In genomic region chr19:39502640-39503417, GRCh38 we compare ENCODE assay signal across 8 cellular contexts. TPM values are rescaled to one million over a fixed set of nuclear protein-coding genes. Genes with fewer than 3 reads are reported as not detected.
DNase-seq lines count a peak whose midpoint lies in the region; ATAC-seq and TF ChIP-seq lines count a peak whose summit lies in the region.

No MANE protein-coding gene starts in this region.

- CTCF ChIA-PET in SK-N-SH (lab: Yijun Ruan, JAX), result interaction anchor here (0.6 to 2.0 kb wide), 11 partner anchors 9 to 89 kb away, joined by 3 to 7 read pairs (median 4); partner anchors contain the start of genes EID2B and SELENOV

- H3K9me2 ChIP-seq in SK-N-SH, result no peaks in the 10 kb centered on the region

- no peaks in the 10 kb centered on the region for H4K20me1 ChIP-seq in SK-N-SH (ENCODE audit: insufficient read depth)

- peak; percentile 63 for TF ChIP-seq CTCF in SK-N-SH (IDR thresholded peaks at IDR 0.05)
- peak; percentile 57 for TF ChIP-seq CTCF in cardiac muscle cell (IDR thresholded peaks at IDR 0.05; ENCODE audit: low read depth, low read length)
- peak in 10 of 11 experiments; percentile 9 to 94 (median 86) for TF ChIP-seq CTCF in spleen (IDR thresholded peaks at IDR 0.05 in 8 of 11, conservative IDR thresholded peaks at IDR 0.05 in 3 of 11)

- H3K4me1 ChIP-seq in HAP-1 (peaks cover 10% of the 10 kb centered on the region), SK-N-SH (ENCODE audit: control insufficient read depth in 1 of 2, insufficient read depth in 2 of 2, low read depth in 1 of 2, low read length in 1 of 2) (peaks cover 0 to 10% of the 10 kb centered on the region in 2 experiments; a peak in 1 of 4 replicates), cardiac muscle cell (ENCODE audit: low read depth) (no peaks in the 10 kb centered on the region), spleen (peaks cover 12 to 42% (median 36%) of the 10 kb centered on the region in 6 donors)

- no peaks in the 10 kb centered on the region for H3K79me2 ChIP-seq in SK-N-SH (ENCODE audit: insufficient read depth)

- H3K36me3 ChIP-seq in HAP-1 (replicated peaks) (no peaks in the 10 kb centered on the region), SK-N-SH (replicated peaks in 1 of 2; ENCODE audit: control insufficient read depth in 1 of 2, insufficient read depth in 2 of 2, low read length in 1 of 2) (no peaks in the 10 kb centered on the region), cardiac muscle cell (no peaks in the 10 kb centered on the region), spleen (no peaks in the 10 kb centered on the region)

- peak; percentile 79 for DNase-seq in HAP-1 (ENCODE audit: low spot score in 2 of 2)
- DNase-seq in SK-N-SH, result peak; percentile 91
- DNase-seq in activated naive CD4-positive, alpha-beta T cell (lab: John Stamatoyannopoulos, UW), result peak; percentile 30 to 74 (median 54)
- peak; percentile 82 to 85 for DNase-seq in cardiac muscle cell (ENCODE audit: low read depth in 1 of 2, low spot score in 1 of 2)
- DNase-seq in spleen, result peak; percentile 91
- no peak for DNase-seq in DMS153 (lab: John Stamatoyannopoulos, UW)
- DNase-seq in NCI-H1930 (lab: John Stamatoyannopoulos, UW), result no peak

- no peak overlapping the region for H3K9ac ChIP-seq in SK-N-SH

- no peaks in the 10 kb centered on the region; the same call in none of the 2 replicates for H3K9me3 ChIP-seq in HAP-1
- H3K9me3 ChIP-seq in SK-N-SH, result no peaks in the 10 kb centered on the region
- H3K9me3 ChIP-seq in cardiac muscle cell (ENCODE audit: low read depth), result no peaks in the 10 kb centered on the region
- no peaks in the 10 kb centered on the region for H3K9me3 ChIP-seq in spleen

- no peaks in the 10 kb centered on the region for H3K27me3 ChIP-seq in HAP-1 (ENCODE audit: low read depth)
- no peaks in the 10 kb centered on the region; the same call in 1 of the 2 replicates for H3K27me3 ChIP-seq in SK-N-SH (ENCODE audit: insufficient read depth)
- peaks cover 25% of the 10 kb centered on the region for H3K27me3 ChIP-seq in cardiac muscle cell
- peaks cover 3 to 100% (median 71%) of the 10 kb centered on the region in 7 donors for H3K27me3 ChIP-seq in spleen (replicated peaks in 1 of 7)

- TF ChIP-seq RAD21 in SK-N-SH (IDR thresholded peaks at IDR 0.05; ENCODE audit: low read length), result no peak

- intact Hi-C loops in spleen (cut with DNase I; ENCODE audit: low total_unique reads), result no loop called here

- peak overlapping the region; percentile 6; the same call in 1 of the 2 replicates for H3K4me3 ChIP-seq in HAP-1
- H3K4me3 ChIP-seq in SK-N-SH (ENCODE audit: low read depth in 2 of 2, low read length in 1 of 2), result peak overlapping the region in 1 of 2 experiments; percentile 35; a peak in 1 of 4 replicates
- H3K4me3 ChIP-seq in cardiac muscle cell, result no peak overlapping the region
- peak overlapping the region in 1 of 8 donors; percentile 46 for H3K4me3 ChIP-seq in spleen

- H3K27ac ChIP-seq in SK-N-SH (ENCODE audit: low read depth in 2 of 2, low read length in 1 of 2), result no peak overlapping the region
- no peak overlapping the region for H3K27ac ChIP-seq in cardiac muscle cell
- H3K27ac ChIP-seq in spleen, result no peak overlapping the region

- no peak for TF ChIP-seq EP300 in SK-N-SH (IDR thresholded peaks at IDR 0.05; ENCODE audit: borderline replicate concordance in 1 of 2, low read depth in 1 of 2, low read length in 1 of 2)

- H2AFZ ChIP-seq in SK-N-SH (ENCODE audit: low read depth), result peak overlapping the region; percentile 68; the same call in 1 of the 2 replicates

- WGBS in SK-N-SH (ENCODE audit: low lambda C conversion rate), result 71% methylated on average over 13 of the region's 69 CpGs
- whole genome bisulfite sequencing in spleen, 5 donors, result 16 to 32% (median 19%) methylated on average over 32 to 69 of the region's 69 CpGs

- no peak for TF ChIP-seq POLR2A in spleen (IDR thresholded peaks at IDR 0.05)

- in situ Hi-C loops in HAP-1 (cut with MboI; ENCODE audit: low sequenced_read_pairs), result no loop called here

- no peaks in the 10 kb centered on the region for H3F3A ChIP-seq in SK-N-SH (replicated peaks; ENCODE audit: insufficient read depth)

- POLR2A ChIA-PET in SK-N-SH (lab: Yijun Ruan, JAX), result interaction anchor here (0.6 kb wide), 1 partner anchor 1890 kb away, joined by 5 read pairs; no protein-coding TSS in a partner anchor

- ATAC-seq in HG03378 (IDR thresholded peaks at IDR 0.05; ENCODE audit: unreplicated experiment), result no peak

- no peak overlapping the region for H3K4me2 ChIP-seq in SK-N-SH

TF ChIP-seq in SK-N-SH, 30 proteins besides CTCF, POLR2A, EP300 and RAD21 (continues in another document):
- TF ChIP-seq, protein P1, sequence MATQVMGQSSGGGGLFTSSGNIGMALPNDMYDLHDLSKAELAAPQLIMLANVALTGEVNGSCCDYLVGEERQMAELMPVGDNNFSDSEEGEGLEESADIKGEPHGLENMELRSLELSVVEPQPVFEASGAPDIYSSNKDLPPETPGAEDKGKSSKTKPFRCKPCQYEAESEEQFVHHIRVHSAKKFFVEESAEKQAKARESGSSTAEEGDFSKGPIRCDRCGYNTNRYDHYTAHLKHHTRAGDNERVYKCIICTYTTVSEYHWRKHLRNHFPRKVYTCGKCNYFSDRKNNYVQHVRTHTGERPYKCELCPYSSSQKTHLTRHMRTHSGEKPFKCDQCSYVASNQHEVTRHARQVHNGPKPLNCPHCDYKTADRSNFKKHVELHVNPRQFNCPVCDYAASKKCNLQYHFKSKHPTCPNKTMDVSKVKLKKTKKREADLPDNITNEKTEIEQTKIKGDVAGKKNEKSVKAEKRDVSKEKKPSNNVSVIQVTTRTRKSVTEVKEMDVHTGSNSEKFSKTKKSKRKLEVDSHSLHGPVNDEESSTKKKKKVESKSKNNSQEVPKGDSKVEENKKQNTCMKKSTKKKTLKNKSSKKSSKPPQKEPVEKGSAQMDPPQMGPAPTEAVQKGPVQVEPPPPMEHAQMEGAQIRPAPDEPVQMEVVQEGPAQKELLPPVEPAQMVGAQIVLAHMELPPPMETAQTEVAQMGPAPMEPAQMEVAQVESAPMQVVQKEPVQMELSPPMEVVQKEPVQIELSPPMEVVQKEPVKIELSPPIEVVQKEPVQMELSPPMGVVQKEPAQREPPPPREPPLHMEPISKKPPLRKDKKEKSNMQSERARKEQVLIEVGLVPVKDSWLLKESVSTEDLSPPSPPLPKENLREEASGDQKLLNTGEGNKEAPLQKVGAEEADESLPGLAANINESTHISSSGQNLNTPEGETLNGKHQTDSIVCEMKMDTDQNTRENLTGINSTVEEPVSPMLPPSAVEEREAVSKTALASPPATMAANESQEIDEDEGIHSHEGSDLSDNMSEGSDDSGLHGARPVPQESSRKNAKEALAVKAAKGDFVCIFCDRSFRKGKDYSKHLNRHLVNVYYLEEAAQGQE (IDR thresholded peaks at IDR 0.05; ENCODE audit: low read depth, low read length), result 0 out of 2 replicates have a peak, but pooled peaks have one; percentile 21
- TF ChIP-seq POLR2AphosphoS5 (IDR thresholded peaks at IDR 0.05; ENCODE audit: low read depth, low read length) (no peak), ELF1 (IDR thresholded peaks at IDR 0.05) (no peak), MEF2A (IDR thresholded peaks at IDR 0.05; ENCODE audit: borderline replicate concordance, low read depth) (no peak), SIN3A (IDR thresholded peaks at IDR 0.05; ENCODE audit: borderline replicate concordance, low read depth, low read length) (no peak), GABPA (IDR thresholded peaks at IDR 0.05; ENCODE audit: low read depth) (no peak), GATA2 (CRISPR knock-in tag; IDR thresholded peaks at IDR 0.05) (no peak)
- TF ChIP-seq, protein P2, sequence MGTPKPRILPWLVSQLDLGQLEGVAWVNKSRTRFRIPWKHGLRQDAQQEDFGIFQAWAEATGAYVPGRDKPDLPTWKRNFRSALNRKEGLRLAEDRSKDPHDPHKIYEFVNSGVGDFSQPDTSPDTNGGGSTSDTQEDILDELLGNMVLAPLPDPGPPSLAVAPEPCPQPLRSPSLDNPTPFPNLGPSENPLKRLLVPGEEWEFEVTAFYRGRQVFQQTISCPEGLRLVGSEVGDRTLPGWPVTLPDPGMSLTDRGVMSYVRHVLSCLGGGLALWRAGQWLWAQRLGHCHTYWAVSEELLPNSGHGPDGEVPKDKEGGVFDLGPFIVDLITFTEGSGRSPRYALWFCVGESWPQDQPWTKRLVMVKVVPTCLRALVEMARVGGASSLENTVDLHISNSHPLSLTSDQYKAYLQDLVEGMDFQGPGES (IDR thresholded peaks at IDR 0.05; ENCODE audit: low read depth, low read length), result no peak

RNA-seq across cellular contexts. Expression of gene DLL3, which starts 4.1 kb away (rescaled TPM):
- polyA plus RNA-seq in SK-N-SH (2012; rRNA removed), result 4.7 and 4.8 TPM in 2 replicates
- polyA plus RNA-seq in SK-N-SH (2012; cell fraction: cytosol; rRNA removed), result 3.8 and 4.0 TPM in 2 replicates
- 1.6 and 3.0 TPM in 2 replicates for polyA plus RNA-seq in SK-N-SH (2012; cell fraction: nucleus; rRNA removed)
- total RNA-seq in cardiac muscle cell, result 8.0 and 11.7 TPM in 2 replicates
- polyA plus RNA-seq in cardiac muscle cell, result 12.2 and 13.9 TPM in 2 replicates
- total RNA-seq in spleen, result under 1 TPM in 2 of 7 donors, not detected in 5; 0.16 to 0.27 TPM
- under 1 TPM; 0.52 to 0.68 (median 0.58) TPM for polyA plus RNA-seq in spleen

RNA-seq across cellular contexts. Expression of gene SELENOV, which starts 12.1 kb away (rescaled TPM):
- 0.08 and 0.11 TPM in 2 replicates for polyA plus RNA-seq in SK-N-SH (2012; rRNA removed)
- 0.03 and 0.12 TPM in 2 replicates for polyA plus RNA-seq in SK-N-SH (2012; cell fraction: cytosol; rRNA removed)
- 0.32 and 0.35 TPM in 2 replicates for polyA plus RNA-seq in SK-N-SH (2012; cell fraction: nucleus; rRNA removed)
- 2.0 and 4.3 TPM in 2 replicates for total RNA-seq in cardiac muscle cell
- polyA plus RNA-seq in cardiac muscle cell, result 1.3 and 2.5 TPM in 2 replicates
- total RNA-seq in spleen, result not detected
- not detected for polyA plus RNA-seq in spleen

RNA-seq across cellular contexts. Expression of gene TIMM50, which starts 22.2 kb away (rescaled TPM):
- polyA plus RNA-seq in SK-N-SH (2012; rRNA removed) (83.8 and 98.1 TPM in 2 replicates), cardiac muscle cell (93.3 and 101 TPM in 2 replicates), spleen (10 to 100 TPM; 36.2 to 46.0 (median 40.7) TPM)
- 54.4 and 65.3 TPM in 2 replicates for polyA plus RNA-seq in SK-N-SH (2012; cell fraction: cytosol; rRNA removed)
- polyA plus RNA-seq in SK-N-SH (2012; cell fraction: nucleus; rRNA removed), result 108 and 156 TPM in 2 replicates
- total RNA-seq in cardiac muscle cell (80.4 and 108 TPM in 2 replicates), spleen (10 to 100 TPM; 30.3 to 51.5 (median 41.8) TPM)

RNA-seq across cellular contexts. Expression of gene EID2B, which starts 29.8 kb away (rescaled TPM):
- polyA plus RNA-seq in SK-N-SH (2012; rRNA removed) (5.4 and 6.5 TPM in 2 replicates), cardiac muscle cell (8.4 and 14.1 TPM in 2 replicates), spleen (1 to 10 TPM; 4.6 to 5.7 (median 5.4) TPM)
- 8.8 and 10.3 TPM in 2 replicates for polyA plus RNA-seq in SK-N-SH (2012; cell fraction: cytosol; rRNA removed)
- 8.3 and 9.1 TPM in 2 replicates for polyA plus RNA-seq in SK-N-SH (2012; cell fraction: nucleus; rRNA removed)
- total RNA-seq in cardiac muscle cell (9.5 and 17.5 TPM in 2 replicates), spleen (1 to 10 TPM; 2.0 to 5.3 (median 4.5) TPM)

RNA-seq across cellular contexts. Expression of gene EID2, which starts 37.1 kb away (rescaled TPM):
- 13.9 and 14.1 TPM in 2 replicates for polyA plus RNA-seq in SK-N-SH (2012; rRNA removed)
- 13.9 and 14.5 TPM in 2 replicates for polyA plus RNA-seq in SK-N-SH (2012; cell fraction: cytosol; rRNA removed)
- 5.9 and 7.9 TPM in 2 replicates for polyA plus RNA-seq in SK-N-SH (2012; cell fraction: nucleus; rRNA removed)
- 20.3 and 44.5 TPM in 2 replicates for total RNA-seq in cardiac muscle cell
- 70.2 and 75.0 TPM in 2 replicates for polyA plus RNA-seq in cardiac muscle cell
- total RNA-seq in spleen, result 10 to 100 TPM in 5 of 7 donors, 1 to 10 TPM in 2; 7.9 to 17.4 (median 12.7) TPM
- polyA plus RNA-seq in spleen, result 10 to 100 TPM; 15.5 to 17.7 (median 17.2) TPM

Comparison
In these comparisons a context has a peak if more than half of its experiments do, and no peak if none do; other contexts are left out.
1. DNase-seq: peak in HAP-1 (2 of 2), SK-N-SH (single experiment), activated naive CD4-positive, alpha-beta T cell (4 of 4), cardiac muscle cell (2 of 2) and spleen (single experiment); none in DMS153 (single experiment) and NCI-H1930 (0 of 2).
2. Peak in every context shown above with its lines, with median percentiles within 50 percentile points of each other: CTCF ChIP-seq.